In the genomic region with DNA sequence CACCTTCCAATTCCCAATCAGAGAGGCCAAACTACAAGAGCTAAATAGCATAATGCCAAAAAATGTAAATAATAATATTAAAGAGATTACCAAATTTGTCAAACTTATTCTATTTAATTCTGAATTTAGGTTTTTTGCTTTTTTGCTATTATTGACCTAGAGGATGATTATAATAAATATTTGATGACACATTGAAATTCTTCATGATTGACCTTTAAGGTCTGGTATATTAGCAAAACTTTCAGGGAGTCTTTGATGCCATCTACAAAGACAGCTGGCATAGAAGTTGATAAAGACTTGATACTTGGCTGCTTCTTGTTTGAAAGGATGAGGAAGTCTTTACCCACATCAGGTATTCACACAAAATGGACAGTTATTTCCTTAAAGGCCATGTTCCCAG, we compare ENCODE assay signal across 2 cellular contexts.
TF ChIP-seq lines count a peak whose summit lies in the region.

No MANE protein-coding gene starts in this region.

TF ChIP-seq in HepG2, 621 proteins besides CTCF, POLR2A, EP300 and RAD21:
- TF ChIP-seq ZNF768 (CRISPR knock-in tag; IDR thresholded peaks at IDR 0.05), result no peak
- TF ChIP-seq ZNF788 (CRISPR knock-in tag; IDR thresholded peaks at IDR 0.05; ENCODE audit: borderline replicate concordance), result no peak
- TF ChIP-seq LCORL (IDR thresholded peaks at IDR 0.05), result no peak
- no peak for TF ChIP-seq LCORL (CRISPR knock-in tag; IDR thresholded peaks at IDR 0.05)
- no peak for TF ChIP-seq ERF (CRISPR knock-in tag; IDR thresholded peaks at IDR 0.05)
- no peak for TF ChIP-seq TBP (CRISPR knock-in tag; IDR thresholded peaks at IDR 0.05)
- TF ChIP-seq MED8 (CRISPR knock-in tag; IDR thresholded peaks at IDR 0.05; ENCODE audit: insufficient replicate concordance), result no peak
- TF ChIP-seq MAFF (IDR thresholded peaks at IDR 0.05; ENCODE audit: low read depth, low read length), result 0 out of 2 replicates have a peak, but pooled peaks have one; percentile 3
- TF ChIP-seq MAFK (conservative IDR thresholded peaks at IDR 0.05 in 1 of 2, IDR thresholded peaks at IDR 0.05 in 1 of 2; ENCODE audit: low read length in 2 of 2), result peak; percentile 16 to 24; a peak in 2 of 4 replicates

TF ChIP-seq in K562, 482 proteins besides CTCF, POLR2A, EP300 and RAD21:
- TF ChIP-seq, protein P1, sequence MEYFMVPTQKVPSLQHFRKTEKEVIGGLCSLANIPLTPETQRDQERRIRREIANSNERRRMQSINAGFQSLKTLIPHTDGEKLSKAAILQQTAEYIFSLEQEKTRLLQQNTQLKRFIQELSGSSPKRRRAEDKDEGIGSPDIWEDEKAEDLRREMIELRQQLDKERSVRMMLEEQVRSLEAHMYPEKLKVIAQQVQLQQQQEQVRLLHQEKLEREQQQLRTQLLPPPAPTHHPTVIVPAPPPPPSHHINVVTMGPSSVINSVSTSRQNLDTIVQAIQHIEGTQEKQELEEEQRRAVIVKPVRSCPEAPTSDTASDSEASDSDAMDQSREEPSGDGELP (CRISPR knock-in tag; IDR thresholded peaks at IDR 0.05; ENCODE audit: borderline replicate concordance), result no peak
- no peak for TF ChIP-seq TAF9B (IDR thresholded peaks at IDR 0.05; ENCODE audit: partially characterized antibody)
- TF ChIP-seq, protein P2, sequence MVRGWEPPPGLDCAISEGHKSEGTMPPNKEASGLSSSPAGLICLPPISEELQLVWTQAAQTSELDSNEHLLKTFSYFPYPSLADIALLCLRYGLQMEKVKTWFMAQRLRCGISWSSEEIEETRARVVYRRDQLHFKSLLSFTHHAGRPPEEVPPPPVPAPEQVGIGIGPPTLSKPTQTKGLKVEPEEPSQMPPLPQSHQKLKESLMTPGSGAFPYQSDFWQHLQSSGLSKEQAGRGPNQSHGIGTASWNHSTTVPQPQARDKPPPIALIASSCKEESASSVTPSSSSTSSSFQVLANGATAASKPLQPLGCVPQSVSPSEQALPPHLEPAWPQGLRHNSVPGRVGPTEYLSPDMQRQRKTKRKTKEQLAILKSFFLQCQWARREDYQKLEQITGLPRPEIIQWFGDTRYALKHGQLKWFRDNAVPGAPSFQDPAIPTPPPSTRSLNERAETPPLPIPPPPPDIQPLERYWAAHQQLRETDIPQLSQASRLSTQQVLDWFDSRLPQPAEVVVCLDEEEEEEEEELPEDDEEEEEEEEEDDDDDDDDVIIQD (CRISPR knock-in tag; IDR thresholded peaks at IDR 0.05), result no peak
- TF ChIP-seq, protein P3, sequence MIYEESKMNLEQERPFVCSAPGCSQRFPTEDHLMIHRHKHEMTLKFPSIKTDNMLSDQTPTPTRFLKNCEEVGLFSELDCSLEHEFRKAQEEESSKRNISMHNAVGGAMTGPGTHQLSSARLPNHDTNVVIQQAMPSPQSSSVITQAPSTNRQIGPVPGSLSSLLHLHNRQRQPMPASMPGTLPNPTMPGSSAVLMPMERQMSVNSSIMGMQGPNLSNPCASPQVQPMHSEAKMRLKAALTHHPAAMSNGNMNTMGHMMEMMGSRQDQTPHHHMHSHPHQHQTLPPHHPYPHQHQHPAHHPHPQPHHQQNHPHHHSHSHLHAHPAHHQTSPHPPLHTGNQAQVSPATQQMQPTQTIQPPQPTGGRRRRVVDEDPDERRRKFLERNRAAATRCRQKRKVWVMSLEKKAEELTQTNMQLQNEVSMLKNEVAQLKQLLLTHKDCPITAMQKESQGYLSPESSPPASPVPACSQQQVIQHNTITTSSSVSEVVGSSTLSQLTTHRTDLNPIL (CRISPR knock-in tag; IDR thresholded peaks at IDR 0.05), result no peak
- TF ChIP-seq MAFF (IDR thresholded peaks at IDR 0.05; ENCODE audit: low read length), result peak; percentile 50; the same call in 1 of the 2 replicates
- TF ChIP-seq ZNF239 (CRISPR knock-in tag; IDR thresholded peaks at IDR 0.05), result no peak
- no peak for TF ChIP-seq MXI1 (IDR thresholded peaks at IDR 0.05; ENCODE audit: low read depth, low read length)
- TF ChIP-seq PHB (CRISPR knock-in tag; IDR thresholded peaks at IDR 0.05), result no peak
- no peak for TF ChIP-seq KHSRP (IDR thresholded peaks at IDR 0.05)
- TF ChIP-seq MAFG (tag; conservative IDR thresholded peaks at IDR 0.05), result peak; percentile 44; the same call in 1 of the 2 replicates
- TF ChIP-seq TAF1 (IDR thresholded peaks at IDR 0.05; ENCODE audit: control insufficient read depth, extremely low read depth, insufficient read depth, low read length, severe bottlenecking), result no peak
- no peak for TF ChIP-seq TBL1XR1 (IDR thresholded peaks at IDR 0.05; ENCODE audit: low read length in 2 of 2)
- TF ChIP-seq, protein P4, sequence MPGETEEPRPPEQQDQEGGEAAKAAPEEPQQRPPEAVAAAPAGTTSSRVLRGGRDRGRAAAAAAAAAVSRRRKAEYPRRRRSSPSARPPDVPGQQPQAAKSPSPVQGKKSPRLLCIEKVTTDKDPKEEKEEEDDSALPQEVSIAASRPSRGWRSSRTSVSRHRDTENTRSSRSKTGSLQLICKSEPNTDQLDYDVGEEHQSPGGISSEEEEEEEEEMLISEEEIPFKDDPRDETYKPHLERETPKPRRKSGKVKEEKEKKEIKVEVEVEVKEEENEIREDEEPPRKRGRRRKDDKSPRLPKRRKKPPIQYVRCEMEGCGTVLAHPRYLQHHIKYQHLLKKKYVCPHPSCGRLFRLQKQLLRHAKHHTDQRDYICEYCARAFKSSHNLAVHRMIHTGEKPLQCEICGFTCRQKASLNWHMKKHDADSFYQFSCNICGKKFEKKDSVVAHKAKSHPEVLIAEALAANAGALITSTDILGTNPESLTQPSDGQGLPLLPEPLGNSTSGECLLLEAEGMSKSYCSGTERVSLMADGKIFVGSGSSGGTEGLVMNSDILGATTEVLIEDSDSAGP (CRISPR knock-in tag; IDR thresholded peaks at IDR 0.05), result no peak
- TF ChIP-seq, protein P5, sequence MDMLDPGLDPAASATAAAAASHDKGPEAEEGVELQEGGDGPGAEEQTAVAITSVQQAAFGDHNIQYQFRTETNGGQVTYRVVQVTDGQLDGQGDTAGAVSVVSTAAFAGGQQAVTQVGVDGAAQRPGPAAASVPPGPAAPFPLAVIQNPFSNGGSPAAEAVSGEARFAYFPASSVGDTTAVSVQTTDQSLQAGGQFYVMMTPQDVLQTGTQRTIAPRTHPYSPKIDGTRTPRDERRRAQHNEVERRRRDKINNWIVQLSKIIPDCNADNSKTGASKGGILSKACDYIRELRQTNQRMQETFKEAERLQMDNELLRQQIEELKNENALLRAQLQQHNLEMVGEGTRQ (CRISPR knock-in tag; IDR thresholded peaks at IDR 0.05), result no peak
- no peak for TF ChIP-seq JUN (IDR thresholded peaks at IDR 0.05; ENCODE audit: borderline replicate concordance, low read depth, low read length)
- TF ChIP-seq JUN (CRISPR knock-in tag; IDR thresholded peaks at IDR 0.05; ENCODE audit: borderline replicate concordance), result no peak
- no peak for TF ChIP-seq FOXJ3 (CRISPR knock-in tag; IDR thresholded peaks at IDR 0.05)
- TF ChIP-seq RUNX1 (IDR thresholded peaks at IDR 0.05; ENCODE audit: low read depth), result no peak
- TF ChIP-seq BRD9 (IDR thresholded peaks at IDR 0.05; ENCODE audit: low read depth, partially characterized antibody), result no peak
- TF ChIP-seq MAFK (IDR thresholded peaks at IDR 0.05; ENCODE audit: low read length), result peak; percentile 17; the same call in 1 of the 2 replicates
- TF ChIP-seq, protein P6, sequence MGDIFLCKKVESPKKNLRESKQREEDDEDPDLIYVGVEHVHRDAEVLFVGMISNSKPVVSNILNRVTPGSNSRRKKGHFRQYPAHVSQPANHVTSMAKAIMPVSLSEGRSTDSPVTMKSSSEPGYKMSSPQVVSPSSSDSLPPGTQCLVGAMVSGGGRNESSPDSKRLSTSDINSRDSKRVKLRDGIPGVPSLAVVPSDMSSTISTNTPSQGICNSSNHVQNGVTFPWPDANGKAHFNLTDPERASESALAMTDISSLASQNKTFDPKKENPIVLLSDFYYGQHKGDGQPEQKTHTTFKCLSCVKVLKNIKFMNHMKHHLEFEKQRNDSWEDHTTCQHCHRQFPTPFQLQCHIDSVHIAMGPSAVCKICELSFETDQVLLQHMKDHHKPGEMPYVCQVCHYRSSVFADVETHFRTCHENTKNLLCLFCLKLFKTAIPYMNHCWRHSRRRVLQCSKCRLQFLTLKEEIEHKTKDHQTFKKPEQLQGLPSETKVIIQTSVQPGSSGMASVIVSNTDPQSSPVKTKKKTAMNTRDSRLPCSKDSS (IDR thresholded peaks at IDR 0.05; ENCODE audit: low read depth, partially characterized antibody), result no peak
- TF ChIP-seq PCBP2 (IDR thresholded peaks at IDR 0.05; ENCODE audit: low read depth, low read length, poor library complexity, severe bottlenecking), result no peak
- TF ChIP-seq C11orf30 (IDR thresholded peaks at IDR 0.05; ENCODE audit: low read depth), result peak; percentile 61; the same call in 1 of the 2 replicates
